Comparison of ENCODE assay signal across 8 cellular contexts in genomic region chr4:163493643-163494359, GRCh38. TPM values are rescaled to one million over a fixed set of nuclear protein-coding genes. Genes with fewer than 3 reads are reported as not detected.
DNase-seq lines count a peak whose midpoint lies in the region; ATAC-seq and TF ChIP-seq lines count a peak whose summit lies in the region.

No MANE protein-coding gene starts in this region.

- H3K4me1 ChIP-seq in neuron (ENCODE audit: insufficient read depth, low read length), result peaks cover 8% of the 10 kb centered on the region

- ATAC-seq in GM18498 (IDR thresholded peaks at IDR 0.05; ENCODE audit: unreplicated experiment) (peak; percentile 27), HG03064 (IDR thresholded peaks at IDR 0.05; ENCODE audit: low read depth, unreplicated experiment) (peak; percentile 7), SK-N-SH treated with all-trans-retinoic acid at 6 μM for 48 hours (peak; percentile 47; the same call in 2 of the 3 replicates)

- H3K36me3 ChIP-seq in neuron (ENCODE audit: insufficient read depth, low read length), result peaks cover 3% of the 10 kb centered on the region

- H3K4me3 ChIP-seq in epithelial cell of proximal tubule (ENCODE audit: low read depth, low read length) (peak overlapping the region; percentile 95), neuron (ENCODE audit: low read length) (peak overlapping the region; percentile 69)

- peak overlapping the region; percentile 83 for H2AFZ ChIP-seq in neuron (ENCODE audit: low read depth, low read length)

- no peak for TF ChIP-seq CTCF in epithelial cell of proximal tubule (conservative IDR thresholded peaks at IDR 0.05; ENCODE audit: low read depth, low read length)

- H3K27me3 ChIP-seq in neuron (ENCODE audit: insufficient read depth, low read length), result no peaks in the 10 kb centered on the region

- no peaks in the 10 kb centered on the region for H3K9me3 ChIP-seq in neuron (ENCODE audit: low read length)

- no peak for DNase-seq in epithelial cell of proximal tubule (ENCODE audit: low read depth)
- DNase-seq in retina, result no peak
- DNase-seq in cerebellar cortex (ENCODE audit: low spot score), result no peak
- no peak for DNase-seq in NCI-H2107 treated with DMSO at 0.1 percent for 48 hours (lab: John Stamatoyannopoulos, UW; ENCODE audit: unreplicated experiment)

TF ChIP-seq in SK-N-SH treated with all-trans-retinoic acid at 6 μM for 48 hours, 23 proteins besides CTCF, POLR2A, EP300 and RAD21:
- TF ChIP-seq TSHZ2 (CRISPR knock-in tag; IDR thresholded peaks at IDR 0.05), result no peak
- TF ChIP-seq PATZ1 (CRISPR knock-in tag; IDR thresholded peaks at IDR 0.05; ENCODE audit: borderline replicate concordance), result no peak
- no peak for TF ChIP-seq ZC3H10 (CRISPR knock-in tag; IDR thresholded peaks at IDR 0.05)
- no peak for TF ChIP-seq ISL1 (CRISPR knock-in tag; IDR thresholded peaks at IDR 0.05)
- no peak for TF ChIP-seq PPARA (CRISPR knock-in tag; IDR thresholded peaks at IDR 0.05; ENCODE audit: borderline replicate concordance)
- TF ChIP-seq SNAI2 (CRISPR knock-in tag; IDR thresholded peaks at IDR 0.05), result no peak
- no peak for TF ChIP-seq ZNF70 (CRISPR knock-in tag; IDR thresholded peaks at IDR 0.05)
- TF ChIP-seq OSR1 (CRISPR knock-in tag; IDR thresholded peaks at IDR 0.05), result no peak
- TF ChIP-seq CREB5 (CRISPR knock-in tag; IDR thresholded peaks at IDR 0.05; ENCODE audit: low read depth), result no peak
- TF ChIP-seq ZFP30 (CRISPR knock-in tag; IDR thresholded peaks at IDR 0.05), result no peak

RNA-seq across cellular contexts. Expression of gene TMA16, which starts 0.7 kb away (rescaled TPM):
- total RNA-seq in epithelial cell of proximal tubule, result 40.1 and 48.8 TPM in 2 replicates

RNA-seq across cellular contexts. Expression of gene TKTL2, which starts 20.2 kb away (rescaled TPM):
- not detected in 2 replicates for total RNA-seq in epithelial cell of proximal tubule
